14 cellular contexts compared by ENCODE assay signal in the genomic region with DNA sequence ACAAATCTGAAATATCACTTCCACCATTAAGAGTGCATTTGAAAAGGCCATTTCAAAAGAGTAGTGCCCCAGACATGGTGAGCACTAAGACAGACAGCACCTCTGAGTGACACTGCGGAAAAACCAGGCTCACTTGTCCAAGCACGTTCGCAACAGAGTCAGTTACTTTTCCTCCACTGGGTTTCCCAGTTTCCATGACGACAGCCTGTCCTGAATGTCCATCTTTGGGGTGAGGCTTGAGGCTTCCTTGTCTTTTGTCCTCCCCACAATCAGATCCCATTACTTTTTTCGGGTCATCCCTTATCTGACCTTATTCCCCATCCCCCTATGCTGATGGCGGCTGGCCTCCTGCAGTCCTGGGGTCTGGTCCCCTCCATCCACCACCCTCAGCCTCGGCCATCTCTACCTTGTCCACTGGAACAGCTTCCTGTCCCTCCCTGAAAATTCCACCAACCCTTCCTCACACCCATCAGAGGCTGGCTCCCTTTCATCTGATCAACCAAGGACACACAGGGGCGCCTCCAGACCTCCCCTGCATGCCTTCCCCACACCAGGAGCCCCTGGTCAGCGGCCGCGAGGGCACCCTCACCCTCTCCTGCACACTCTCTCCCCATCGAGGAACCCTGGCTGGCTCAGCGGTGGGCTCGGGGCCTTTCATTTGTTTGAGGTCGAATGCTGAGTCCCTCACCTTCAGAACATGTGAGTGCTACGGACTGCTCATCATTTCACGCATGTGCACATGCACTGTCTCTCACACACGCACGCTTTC.
"Had no signal": no experiment of that assay in that cellular context is flagged by ENCODE, and none has a peak within 500 bp of the region (broad histone marks: within the 10 kb centered on the region; RNA-seq: fewer than 3 reads in every experiment).

No MANE protein-coding gene starts in this region.

- H3K4me3 ChIP-seq: adrenal gland, lung, SJSA1, tibial artery had no signal

- H3K4me1 Mint-ChIP-seq: activated CD4-positive, alpha-beta memory T cell treated with anti-CD3 and anti-CD28 coated beads, Interleukin-2, amount 10 ng/mL, durations not matched to agents 7 days and 5 days; naive B cell; stimulated activated effector memory CD8-positive, alpha-beta T cell treated with anti-CD3 and anti-CD28 coated beads, Interleukin-12 subunit alpha, Interleukin-12 subunit beta, amount 100 ng/mL, for 72 hours had no signal

- H3K27me3 ChIP-seq: SJSA1 had no signal

- H3K36me3 Mint-ChIP-seq: naive B cell; stimulated activated effector memory CD8-positive, alpha-beta T cell treated with anti-CD3 and anti-CD28 coated beads, Interleukin-12 subunit alpha, Interleukin-12 subunit beta, amount 100 ng/mL, for 72 hours had no signal

- H3K27ac ChIP-seq: adrenal gland, SJSA1, tibial artery had no signal

- DNase-seq: activated CD4-positive, alpha-beta memory T cell treated with anti-CD3 and anti-CD28 coated beads, Interleukin-2, amount 10 ng/mL, durations not matched to agents 7 days and 5 days; activated CD8-positive, alpha-beta memory T cell treated with anti-CD3 and anti-CD28 coated beads, Interleukin-2, amount 50 U/mL, for 4 hours; activated naive CD4-positive, alpha-beta T cell treated with anti-CD3 and anti-CD28 coated beads for 36 hours; caudate nucleus; hypothalamus; naive B cell; SW 1271 had no signal

- H3K9me3 ChIP-seq: adrenal gland had no signal

- H3K36me3 ChIP-seq: adrenal gland, SJSA1, tibial artery had no signal

- H3K27ac Mint-ChIP-seq: activated CD4-positive, alpha-beta memory T cell treated with anti-CD3 and anti-CD28 coated beads, Interleukin-2, amount 10 ng/mL, durations not matched to agents 7 days and 5 days; activated naive CD4-positive, alpha-beta T cell treated with anti-CD3 and anti-CD28 coated beads for 36 hours; dendritic cell treated with granulocyte-macrophage colony-stimulating factor and Interleukin-4, amounts not matched to agents 40 ng/mL and 50 ng/mL, for 4 days; naive B cell; stimulated activated effector memory CD8-positive, alpha-beta T cell treated with anti-CD3 and anti-CD28 coated beads, Interleukin-12 subunit alpha, Interleukin-12 subunit beta, amount 100 ng/mL, for 72 hours; T-helper 2 cell treated with Interferon-gamma antibody and Interleukin-4, amounts not matched to agents 5 μg/mL and 100 μg/mL, for 36 hours had no signal

- H3K4me1 ChIP-seq: adrenal gland, SJSA1, tibial artery had no signal

- H3K9me3 Mint-ChIP-seq: dendritic cell treated with granulocyte-macrophage colony-stimulating factor and Interleukin-4, amounts not matched to agents 40 ng/mL and 50 ng/mL, for 4 days; stimulated activated effector memory CD8-positive, alpha-beta T cell treated with anti-CD3 and anti-CD28 coated beads, Interleukin-12 subunit alpha, Interleukin-12 subunit beta, amount 100 ng/mL, for 72 hours; T-helper 2 cell treated with Interferon-gamma antibody and Interleukin-4, amounts not matched to agents 5 μg/mL and 100 μg/mL, for 36 hours had no signal

- ATAC-seq: stimulated activated effector memory CD8-positive, alpha-beta T cell treated with anti-CD3 and anti-CD28 coated beads, Interleukin-12 subunit alpha, Interleukin-12 subunit beta, amount 100 ng/mL, for 72 hours had no signal

- H3K4me3 Mint-ChIP-seq: activated CD4-positive, alpha-beta memory T cell treated with anti-CD3 and anti-CD28 coated beads, Interleukin-2, amount 10 ng/mL, durations not matched to agents 7 days and 5 days; activated naive CD4-positive, alpha-beta T cell treated with anti-CD3 and anti-CD28 coated beads for 36 hours; dendritic cell treated with granulocyte-macrophage colony-stimulating factor and Interleukin-4, amounts not matched to agents 40 ng/mL and 50 ng/mL, for 4 days; stimulated activated effector memory CD8-positive, alpha-beta T cell treated with anti-CD3 and anti-CD28 coated beads, Interleukin-12 subunit alpha, Interleukin-12 subunit beta, amount 100 ng/mL, for 72 hours; T-helper 2 cell treated with Interferon-gamma antibody and Interleukin-4, amounts not matched to agents 5 μg/mL and 100 μg/mL, for 36 hours had no signal
